ENCODE assay signal across 8 cellular contexts in the genomic region with DNA sequence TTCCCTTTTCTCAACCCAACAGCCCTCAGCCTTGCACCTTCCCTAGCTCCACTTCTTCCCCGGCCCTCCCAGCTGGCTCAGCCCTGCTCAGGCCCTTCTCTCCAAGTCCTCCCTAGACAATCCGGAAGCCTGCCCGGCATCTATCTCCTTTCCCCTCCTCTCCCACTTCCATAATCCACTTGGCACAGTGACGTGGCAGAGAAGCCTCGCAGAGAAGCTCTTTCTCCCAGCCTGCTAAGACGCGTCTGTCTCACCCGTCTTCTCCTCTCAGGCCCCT. TPM values are rescaled to one million over a fixed set of nuclear protein-coding genes. Genes with fewer than 3 reads are reported as not detected.
DNase-seq lines count a peak whose midpoint lies in the region; ATAC-seq and TF ChIP-seq lines count a peak whose summit lies in the region.

No MANE protein-coding gene starts in this region.

- no peak for ATAC-seq in T-cell (replicated peaks in 1 of 4)
- no peak for ATAC-seq in HG02885 (IDR thresholded peaks at IDR 0.05; ENCODE audit: poor library complexity, unreplicated experiment)
- ATAC-seq in HG03139 (IDR thresholded peaks at IDR 0.05; ENCODE audit: unreplicated experiment), result no peak

- peak overlapping the region; percentile 85 to 86 for H3K27ac Mint-ChIP-seq in T-cell

- no peaks in the 10 kb centered on the region for H3K9me3 Mint-ChIP-seq in T-cell

- H3K4me1 ChIP-seq in BLaER1 treated with 17β-estradiol and CSF1 and Interleukin-3, amounts not matched to agents 10 nM and 100 nM, result peaks cover 48 to 57% (median 55%) of the 10 kb centered on the region in 10 experiments

- H3K27me3 Mint-ChIP-seq in T-cell, result no peaks in the 10 kb centered on the region

- peak overlapping the region; percentile 14 to 78 (median 70); a peak in 20 of 22 replicates for H3K27ac ChIP-seq in BLaER1 treated with 17β-estradiol and CSF1 and Interleukin-3, amounts not matched to agents 10 nM and 100 nM

- no peaks in the 10 kb centered on the region for H3K9me3 ChIP-seq in BLaER1 treated with 17β-estradiol and CSF1 and Interleukin-3, amounts not matched to agents 10 nM and 100 nM (replicated peaks in 1 of 11)

- no peak for TF ChIP-seq CTCF in HFF-Myc (IDR thresholded peaks at IDR 0.05; ENCODE audit: low read depth, low read length, missing control alignments)
- TF ChIP-seq CTCF in epithelial cell of proximal tubule (conservative IDR thresholded peaks at IDR 0.05; ENCODE audit: low read depth, low read length), result no peak

- H3K9ac ChIP-seq in BLaER1 treated with 17β-estradiol and CSF1 and Interleukin-3, amounts not matched to agents 10 nM and 100 nM, result peak overlapping the region; percentile 73 to 84 (median 80)

- DNase-seq in HFF-Myc (ENCODE audit: extremely low read depth, low read depth), result no peak
- no peak for DNase-seq in T-cell
- DNase-seq in epithelial cell of proximal tubule (ENCODE audit: low read depth), result no peak
- peak; percentile 66 for DNase-seq in myocyte (ENCODE audit: low read depth)
- no peak for DNase-seq in NCI-H1048 (lab: John Stamatoyannopoulos, UW)

- peaks cover 50 to 55% (median 54%) of the 10 kb centered on the region in 11 experiments for H4K20me1 ChIP-seq in BLaER1 treated with 17β-estradiol and CSF1 and Interleukin-3, amounts not matched to agents 10 nM and 100 nM

- H3K4me1 Mint-ChIP-seq in T-cell, result peaks cover 14 to 26% (median 19%) of the 10 kb centered on the region in 3 donors

- H3K4me2 ChIP-seq in BLaER1 treated with 17β-estradiol and CSF1 and Interleukin-3, amounts not matched to agents 10 nM and 100 nM, result peak overlapping the region; percentile 90 to 100 (median 99)

- peak overlapping the region; percentile 86 to 89 (median 87) for H3K4me3 Mint-ChIP-seq in T-cell

- no peaks in the 10 kb centered on the region for H3K27me3 ChIP-seq in BLaER1 treated with 17β-estradiol and CSF1 and Interleukin-3, amounts not matched to agents 10 nM and 100 nM

- CTCF ChIA-PET in T-cell (lab: Charles Lee), result interaction anchor here in 1 of 2 donors (1.6 kb wide), 1 partner anchor 15 kb away, joined by 8 read pairs; no protein-coding TSS in a partner anchor

- H3K36me3 ChIP-seq in BLaER1 treated with 17β-estradiol and CSF1 and Interleukin-3, amounts not matched to agents 10 nM and 100 nM, result peaks cover 10 to 36% (median 18%) of the 10 kb centered on the region in 11 experiments; a peak in 21 of 22 replicates

- peak overlapping the region; percentile 60 to 82 (median 72) for H3K4me3 ChIP-seq in BLaER1 treated with 17β-estradiol and CSF1 and Interleukin-3, amounts not matched to agents 10 nM and 100 nM
- peak overlapping the region; percentile 81 for H3K4me3 ChIP-seq in HFF-Myc (replicated peaks; ENCODE audit: low read depth, low read length)
- H3K4me3 ChIP-seq in epithelial cell of proximal tubule (ENCODE audit: low read depth, low read length), result peak overlapping the region; percentile 94

- POLR2A ChIA-PET in T-cell (lab: Charles Lee), result no interaction called here

- H3K36me3 Mint-ChIP-seq in T-cell, result no peaks in the 10 kb centered on the region

RNA-seq across cellular contexts. Expression of a gene that starts 1.1 kb away (rescaled TPM):
- 10 to 100 TPM; 49.7 to 86.4 (median 76.5) TPM for total RNA-seq in T-cell
- 40.9 and 62.4 TPM in 2 replicates for total RNA-seq in epithelial cell of proximal tubule
- 85.4 and 119 TPM in 2 replicates for total RNA-seq in myocyte
- polyA plus RNA-seq in myocyte (2012), result 182 TPM

RNA-seq across cellular contexts. Expression of a gene that starts 15.6 kb away (rescaled TPM):
- total RNA-seq in T-cell (10 to 100 TPM; 24.9 to 41.8 (median 39.4) TPM), epithelial cell of proximal tubule (91.8 and 93.8 TPM in 2 replicates), myocyte (43.8 and 59.1 TPM in 2 replicates)
- 46.6 TPM for polyA plus RNA-seq in myocyte (2012)

RNA-seq across cellular contexts. Expression of a gene that starts 54.1 kb away (rescaled TPM):
- 10 to 100 TPM; 14.4 to 27.3 (median 16.5) TPM for total RNA-seq in T-cell
- 36.7 and 50.2 TPM in 2 replicates for total RNA-seq in epithelial cell of proximal tubule
- total RNA-seq in myocyte, result 3.1 TPM in 2 replicates
- 3.3 TPM for polyA plus RNA-seq in myocyte (2012)

RNA-seq across cellular contexts. Expression of a gene that starts 56.2 kb away (rescaled TPM):
- total RNA-seq in T-cell, result 10 to 100 TPM; 38.8 to 51.5 (median 45.7) TPM
- total RNA-seq in epithelial cell of proximal tubule, result 66.5 and 109 TPM in 2 replicates
- total RNA-seq in myocyte, result 179 and 258 TPM in 2 replicates
- polyA plus RNA-seq in myocyte (2012), result 164 TPM
